In the genomic region with DNA sequence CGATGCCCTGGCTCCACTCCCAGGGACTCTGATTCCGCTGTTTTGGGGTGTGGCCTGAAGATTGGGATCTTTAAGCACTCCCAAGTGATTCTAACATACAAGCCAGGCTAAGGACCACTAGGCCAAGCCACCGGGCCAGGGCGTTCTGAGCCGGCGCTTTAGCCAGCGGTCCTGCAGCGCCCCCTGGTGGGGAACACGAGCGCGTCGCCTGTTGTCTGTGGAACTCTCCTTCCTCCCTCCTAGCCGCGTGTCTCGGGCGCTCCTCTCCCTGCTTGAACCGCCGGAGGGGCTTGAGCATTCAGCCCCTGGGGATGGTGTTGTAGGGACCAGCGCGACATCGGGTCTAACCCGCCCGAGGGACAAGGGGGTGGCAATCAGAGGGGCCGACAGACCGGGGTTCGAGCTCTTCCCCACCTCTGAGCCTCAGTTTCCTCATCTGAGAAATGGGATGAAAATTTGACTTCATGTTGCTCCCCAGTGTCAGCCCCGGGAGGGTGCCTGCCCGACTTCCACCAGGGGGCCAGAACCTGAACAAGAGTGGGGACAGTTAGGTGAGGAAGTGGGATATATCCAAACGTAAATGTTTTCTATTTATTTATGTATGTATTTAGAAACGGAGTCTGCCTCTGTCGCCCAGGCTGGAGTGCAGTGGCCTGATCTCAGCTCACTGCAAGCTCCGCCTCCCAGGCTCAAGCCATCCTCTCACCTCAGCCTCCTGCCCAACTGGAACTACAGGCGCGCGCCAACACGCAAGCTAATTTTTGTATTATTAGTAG, we compare ENCODE assay signal across 9 cellular contexts. TPM values are rescaled to one million over a fixed set of nuclear protein-coding genes. Genes with fewer than 3 reads are reported as not detected.
DNase-seq lines count a peak whose midpoint lies in the region; ATAC-seq, FAIRE-seq and TF ChIP-seq lines count a peak whose summit lies in the region.
"Had no signal": no experiment of that assay in that cellular context is flagged by ENCODE, and none has a peak within 500 bp of the region (broad histone marks: within the 10 kb centered on the region; RNA-seq: fewer than 3 reads in every experiment).

No MANE protein-coding gene starts in this region.

- H4K20me1 ChIP-seq in KMS-11 (ENCODE audit: insufficient read depth): no peaks in the 10 kb centered on the region

- TF ChIP-seq CTCF in D721Med (IDR thresholded peaks at IDR 0.05; ENCODE audit: insufficient read depth, missing control alignments): peak; percentile 81
- TF ChIP-seq CTCF in KMS-11 (conservative IDR thresholded peaks at IDR 0.05; ENCODE audit: low read depth, low read length): peak; percentile 96
- TF ChIP-seq CTCF in upper lobe of left lung (IDR thresholded peaks at IDR 0.05): peak; percentile 87 to 95 (median 92)

- H3K9me3 ChIP-seq in SJCRH30 (replicated peaks) (no peaks in the 10 kb centered on the region), upper lobe of left lung (peaks cover 0 to 12% (median 9%) of the 10 kb centered on the region in 4 donors)

- H3K4me3 ChIP-seq in KMS-11 (IDR thresholded peaks at IDR 0.05; ENCODE audit: insufficient read depth, low read depth, low read length) (no peak overlapping the region), SJCRH30 (no peak overlapping the region), upper lobe of left lung (no peak overlapping the region)

- WGBS in upper lobe of left lung, 2 donors: 27 to 66% methylated on average over 14 to 35 of the region's 36 CpGs

- H3K36me3 ChIP-seq in KMS-11 (ENCODE audit: insufficient read depth): no peaks in the 10 kb centered on the region
- no peaks in the 10 kb centered on the region for H3K36me3 ChIP-seq in SJCRH30
- H3K36me3 ChIP-seq in upper lobe of left lung: no peaks in the 10 kb centered on the region

- ATAC-seq in upper lobe of left lung (ENCODE audit: low FRiP score in 2 of 2) (peak; percentile 88 to 97), HG03342 (IDR thresholded peaks at IDR 0.05; ENCODE audit: unreplicated experiment) (no peak)

- no peak for TF ChIP-seq EP300 in upper lobe of left lung (IDR thresholded peaks at IDR 0.05)

- H3K27ac ChIP-seq in KMS-11: no peak overlapping the region
- H3K27ac ChIP-seq in SJCRH30: no peak overlapping the region
- H3K27ac ChIP-seq in upper lobe of left lung: no peak overlapping the region

- peak overlapping the region; percentile 39 for H2AFZ ChIP-seq in KMS-11 (ENCODE audit: low read depth)

- peaks cover 26% of the 10 kb centered on the region for H3K27me3 ChIP-seq in KMS-11 (ENCODE audit: insufficient read depth, low read depth)
- no peaks in the 10 kb centered on the region for H3K27me3 ChIP-seq in SJCRH30
- no peaks in the 10 kb centered on the region for H3K27me3 ChIP-seq in upper lobe of left lung

- TF ChIP-seq POLR2A in upper lobe of left lung (IDR thresholded peaks at IDR 0.05): no peak

- H3K4me1 ChIP-seq in KMS-11 (ENCODE audit: low read depth, poor library complexity, severe bottlenecking) (peaks cover 8% of the 10 kb centered on the region), SJCRH30 (no peaks in the 10 kb centered on the region), upper lobe of left lung (peaks cover 5 to 8% (median 6%) of the 10 kb centered on the region in 4 donors)

- H3K9ac ChIP-seq in KMS-11: no peak overlapping the region

- FAIRE-seq in D721Med (lab: Jason Lieb, UNC): no peak

- DNase-seq in D721Med (ENCODE audit: insufficient read length, low spot score) (peak; percentile 83), SJCRH30 (peak; percentile 74 to 86), glomerular visceral epithelial cell (ENCODE audit: extremely low spot score) (peak; percentile 72), posterior cingulate gyrus (peak; percentile 72 to 98 (median 88)), upper lobe of left lung (peak; percentile 68 to 94)
- peak; percentile 77 for DNase-seq in activated gamma-delta T cell treated with anti-CD3 and anti-CD28 coated beads, Interleukin-2, amount 50 U/mL, for 16 hours (ENCODE audit: low read depth)

- no peaks in the 10 kb centered on the region for H3K79me2 ChIP-seq in KMS-11 (ENCODE audit: insufficient read depth, low read depth)

- intact Hi-C loops in posterior cingulate gyrus (cut with DNase I): loop anchor here (1.0 to 2.0 kb wide), 2 partner anchors 23 to 233 kb away; no protein-coding TSS in a partner anchor

- no peak overlapping the region for H3K4me2 ChIP-seq in KMS-11

RNA-seq across cellular contexts. Expression of a gene that starts 18.0 kb away (rescaled TPM):
- total RNA-seq in SJCRH30 (2014; rRNA removed; shearing (Covaris generic)): 0.04 TPM in 1 of 2 replicates, not detected in the other
- total RNA-seq in upper lobe of left lung: 1 to 10 TPM in 4 of 6 donors, under 1 TPM in 2; 0.39 to 2.7 (median 1.6) TPM
- total RNA-seq: T-helper 2 cell treated with Interferon-gamma antibody and Interleukin-4, amounts not matched to agents 100 ng/mL and 5 ng/mL, for 36 hours had no signal

RNA-seq across cellular contexts. Expression of a gene that starts 42.3 kb away (rescaled TPM):
- 40.1 and 41.8 TPM in 2 replicates for total RNA-seq in SJCRH30 (2014; rRNA removed; shearing (Covaris generic))
- total RNA-seq in upper lobe of left lung: 1 to 10 TPM in 5 of 6 donors, under 1 TPM in 1; 0.61 to 4.8 (median 2.2) TPM
- total RNA-seq: T-helper 2 cell treated with Interferon-gamma antibody and Interleukin-4, amounts not matched to agents 100 ng/mL and 5 ng/mL, for 36 hours had no signal
